19 cellular contexts compared by ENCODE assay signal in genomic region chr21:34499116-34499515, GRCh38. TPM values are rescaled to one million over a fixed set of nuclear protein-coding genes. Genes with fewer than 3 reads are reported as not detected.
"Had no signal": no experiment of that assay in that cellular context is flagged by ENCODE, and none has a peak within 500 bp of the region (broad histone marks: within the 10 kb centered on the region; RNA-seq: fewer than 3 reads in every experiment).

No MANE protein-coding gene starts in this region.

- H2AFZ ChIP-seq: parathyroid adenoma had no signal

- H3K9ac ChIP-seq: parathyroid adenoma had no signal

- H3K36me3 Mint-ChIP-seq: stimulated activated effector memory CD8-positive, alpha-beta T cell treated with anti-CD3 and anti-CD28 coated beads, Interleukin-12 subunit alpha, Interleukin-12 subunit beta, amount 100 ng/mL, for 72 hours had no signal

- H3K4me3 ChIP-seq: gastrocnemius medialis, heart right ventricle, mucosa of descending colon, prostate gland, right lobe of liver, suprapubic skin, tibial artery, upper lobe of right lung had no signal

- H3K4me3 Mint-ChIP-seq: naive thymus-derived CD8-positive, alpha-beta T cell; neural crest cell; stimulated activated effector memory CD8-positive, alpha-beta T cell treated with anti-CD3 and anti-CD28 coated beads, Interleukin-12 subunit alpha, Interleukin-12 subunit beta, amount 100 ng/mL, for 72 hours had no signal

- ATAC-seq: gastrocnemius medialis; left lobe of liver; mucosa of descending colon; naive thymus-derived CD8-positive, alpha-beta T cell; right lobe of liver; stimulated activated effector memory CD8-positive, alpha-beta T cell treated with anti-CD3 and anti-CD28 coated beads, Interleukin-12 subunit alpha, Interleukin-12 subunit beta, amount 100 ng/mL, for 72 hours; stimulated activated naive CD8-positive, alpha-beta T cell treated with anti-CD3 and anti-CD28 coated beads, Interleukin-15, Interleukin-2, amounts not matched to agents 100 U/mL and 50 U/mL, for 24 hours; upper lobe of right lung had no signal

- H3K27ac ChIP-seq: gastrocnemius medialis, heart right ventricle, parathyroid adenoma, prostate gland, right lobe of liver, suprapubic skin, tibial artery, upper lobe of right lung had no signal

- H3K27me3 ChIP-seq: gastrocnemius medialis, heart right ventricle, right lobe of liver, suprapubic skin, tibial artery, upper lobe of right lung had no signal

- H3K4me1 ChIP-seq: gastrocnemius medialis, parathyroid adenoma, prostate gland, right lobe of liver, suprapubic skin, tibial artery, upper lobe of right lung had no signal

- H3K27ac Mint-ChIP-seq: naive thymus-derived CD8-positive, alpha-beta T cell; stimulated activated effector memory CD8-positive, alpha-beta T cell treated with anti-CD3 and anti-CD28 coated beads, Interleukin-12 subunit alpha, Interleukin-12 subunit beta, amount 100 ng/mL, for 72 hours had no signal

- H3K36me3 ChIP-seq: gastrocnemius medialis, heart right ventricle, prostate gland, right lobe of liver, suprapubic skin, tibial artery, upper lobe of right lung had no signal

- DNase-seq: effector memory CD4-positive, alpha-beta T cell; gastrocnemius medialis; heart right ventricle; hypothalamus; mucosa of descending colon; naive thymus-derived CD8-positive, alpha-beta T cell; occipital lobe; right lobe of liver; stimulated activated CD4-positive, alpha-beta T cell treated with anti-CD3 and anti-CD28 coated beads, Interleukin-4, amount 100 ng/mL, for 1 hour; stimulated activated CD8-positive, alpha-beta memory T cell treated with anti-CD3 and anti-CD28 coated beads, Interleukin-4, amount 100 ng/mL, for 48 hours; stimulated activated naive CD8-positive, alpha-beta T cell treated with anti-CD3 and anti-CD28 coated beads, Interleukin-15, Interleukin-2, amounts not matched to agents 100 U/mL and 50 U/mL, for 24 hours; tibial artery; upper lobe of right lung had no signal

- H3K9me3 ChIP-seq: prostate gland had no signal

- H3K4me1 Mint-ChIP-seq: neural crest cell; stimulated activated effector memory CD8-positive, alpha-beta T cell treated with anti-CD3 and anti-CD28 coated beads, Interleukin-12 subunit alpha, Interleukin-12 subunit beta, amount 100 ng/mL, for 72 hours had no signal

RNA-seq across cellular contexts. Expression of gene KCNE1, which starts 12.9 kb away (rescaled TPM):
- polyA plus RNA-seq: naive thymus-derived CD8-positive, alpha-beta T cell had no signal
